Comparison of ENCODE assay signal across 7 cellular contexts in genomic region chr5:133975546-133975945, GRCh38. TPM values are rescaled to one million over a fixed set of nuclear protein-coding genes. Genes with fewer than 3 reads are reported as not detected.
A peak's percentile ranks its signal among the peaks of the same experiment; 100 is the strongest.
DNase-seq lines count a peak whose midpoint lies in the region; ATAC-seq and TF ChIP-seq lines count a peak whose summit lies in the region.
"Not testable (repeated sequence)": the region's sequence is repeated elsewhere in the genome, so short reads cannot be mapped to it uniquely, and the experiment has no call there.

No MANE protein-coding gene starts in this region.

- peak in 1 of 2 donors; percentile 50 for ATAC-seq in activated T-cell treated with anti-CD3 and anti-CD28 coated beads, Interleukin-2, amount 50 U/mL, for 72 hours (replicated peaks in 1 of 2)

- H3K36me3 ChIP-seq in mesenchymal stem cell (ENCODE audit: control insufficient read depth in 1 of 2, insufficient read depth in 2 of 2, low read depth in 1 of 2, low read length in 2 of 2) = peaks cover 27 to 80% of the 10 kb centered on the region in 2 experiments

- not testable (repeated sequence) for H3K4me3 Mint-ChIP-seq in activated T-cell treated with anti-CD3 and anti-CD28 coated beads, Interleukin-2, amount 50 U/mL, for 72 hours; activated naive CD4-positive, alpha-beta T cell treated with anti-CD3 and anti-CD28 coated beads, Interleukin-2, amount 50 U/mL, for 24 hours; stimulated activated naive CD8-positive, alpha-beta T cell treated with anti-CD3 and anti-CD28 coated beads, Interleukin-15, Interleukin-2, amounts not matched to agents 100 ng/mL and 50 ng/mL, for 24 hours

- H3K27me3 Mint-ChIP-seq in activated T-cell treated with anti-CD3 and anti-CD28 coated beads, Interleukin-2, amount 50 U/mL, for 72 hours (ENCODE audit: low read depth); activated naive CD4-positive, alpha-beta T cell treated with anti-CD3 and anti-CD28 coated beads, Interleukin-2, amount 50 U/mL, for 24 hours; stimulated activated naive CD8-positive, alpha-beta T cell treated with anti-CD3 and anti-CD28 coated beads, Interleukin-15, Interleukin-2, amounts not matched to agents 100 ng/mL and 50 ng/mL, for 24 hours: not testable (repeated sequence)

- H2BK120ac ChIP-seq in mesenchymal stem cell (ENCODE audit: low read depth, low read length) = not testable (repeated sequence)

- peaks cover 11 to 33% of the 10 kb centered on the region in 2 donors for H3K36me3 Mint-ChIP-seq in activated T-cell treated with anti-CD3 and anti-CD28 coated beads, Interleukin-2, amount 50 U/mL, for 72 hours (ENCODE audit: insufficient read depth in 2 of 2)
- not testable (repeated sequence) for H3K36me3 Mint-ChIP-seq in activated naive CD4-positive, alpha-beta T cell treated with anti-CD3 and anti-CD28 coated beads, Interleukin-2, amount 50 U/mL, for 24 hours
- peaks cover 78% of the 10 kb centered on the region for H3K36me3 Mint-ChIP-seq in stimulated activated naive CD8-positive, alpha-beta T cell treated with anti-CD3 and anti-CD28 coated beads, Interleukin-15, Interleukin-2, amounts not matched to agents 100 ng/mL and 50 ng/mL, for 24 hours (ENCODE audit: low read depth)

- WGBS in mesenchymal stem cell = 98% methylated on average over 16 of the region's 16 CpGs

- not testable (repeated sequence) for H3K9me3 ChIP-seq in mesenchymal stem cell (ENCODE audit: control insufficient read depth, low read length)

- not testable (repeated sequence) for H2BK15ac ChIP-seq in mesenchymal stem cell (ENCODE audit: low read depth, poor library complexity, severe bottlenecking)

- peaks cover 10% of the 10 kb centered on the region for H3K79me1 ChIP-seq in mesenchymal stem cell (replicated peaks; ENCODE audit: low read length, poor library complexity, severe bottlenecking)

- H2BK5ac ChIP-seq in mesenchymal stem cell (ENCODE audit: low read depth, low read length, poor library complexity, severe bottlenecking) = not testable (repeated sequence)

- H3K4me3 ChIP-seq in mesenchymal stem cell (ENCODE audit: insufficient read depth in 1 of 2, low read depth in 1 of 2, low read length in 2 of 2) = not testable (repeated sequence)

- not testable (repeated sequence) for H3K9ac ChIP-seq in mesenchymal stem cell (ENCODE audit: low read length)

- not testable (repeated sequence) for H3K23ac ChIP-seq in mesenchymal stem cell (ENCODE audit: low read length in 2 of 2)

- peaks cover 44% of the 10 kb centered on the region for H3K4me1 Mint-ChIP-seq in activated T-cell treated with anti-CD3 and anti-CD28 coated beads, Interleukin-2, amount 50 U/mL, for 72 hours (ENCODE audit: low read depth)
- peaks cover 11% of the 10 kb centered on the region for H3K4me1 Mint-ChIP-seq in activated naive CD4-positive, alpha-beta T cell treated with anti-CD3 and anti-CD28 coated beads, Interleukin-2, amount 50 U/mL, for 24 hours
- peaks cover 38% of the 10 kb centered on the region for H3K4me1 Mint-ChIP-seq in stimulated activated naive CD8-positive, alpha-beta T cell treated with anti-CD3 and anti-CD28 coated beads, Interleukin-15, Interleukin-2, amounts not matched to agents 100 ng/mL and 50 ng/mL, for 24 hours (ENCODE audit: low read depth)

- H4K91ac ChIP-seq in mesenchymal stem cell (ENCODE audit: low read length) = not testable (repeated sequence)

- CTCF ChIA-PET in RWPE1 (lab: Yijun Ruan, JAX) = interaction anchor here (1.1 kb wide), 1 partner anchor 107 kb away, joined by 3 read pairs; no protein-coding TSS in a partner anchor

- peak overlapping the region; percentile 59 for H4K8ac ChIP-seq in mesenchymal stem cell (ENCODE audit: low read length)

- peak overlapping the region; percentile 11; the same call in 1 of the 2 replicates for H3K27ac ChIP-seq in RWPE1
- H3K27ac ChIP-seq in mesenchymal stem cell (ENCODE audit: low read length, poor library complexity, severe bottlenecking) = not testable (repeated sequence)

- H3K9me3 Mint-ChIP-seq in activated T-cell treated with anti-CD3 and anti-CD28 coated beads, Interleukin-2, amount 50 U/mL, for 72 hours; activated naive CD4-positive, alpha-beta T cell treated with anti-CD3 and anti-CD28 coated beads, Interleukin-2, amount 50 U/mL, for 24 hours; stimulated activated naive CD8-positive, alpha-beta T cell treated with anti-CD3 and anti-CD28 coated beads, Interleukin-15, Interleukin-2, amounts not matched to agents 100 ng/mL and 50 ng/mL, for 24 hours: not testable (repeated sequence)

- DNase-seq in RWPE1 (ENCODE audit: low spot score); mesenchymal stem cell: not testable (repeated sequence)
- DNase-seq in activated CD4-positive, alpha-beta T cell treated with anti-CD3 and anti-CD28 coated beads for 48 hours = peak; percentile 42
- DNase-seq in activated T-cell treated with anti-CD3 and anti-CD28 coated beads, Interleukin-2, amount 50 U/mL, for 72 hours = peak; percentile 12 to 24
- DNase-seq in stimulated activated CD4-positive, alpha-beta T cell treated with anti-CD3 and anti-CD28 coated beads, Interleukin-1b, Interleukin-23, amount 100 ng/mL, for 48 hours = peak; percentile 23

- H3K4ac ChIP-seq in mesenchymal stem cell (ENCODE audit: low read depth in 1 of 2, low read length in 2 of 2) = not testable (repeated sequence)

- not testable (repeated sequence) for H3K18ac ChIP-seq in mesenchymal stem cell (ENCODE audit: low read depth in 1 of 2, low read length in 2 of 2)

- H3K27me3 ChIP-seq in mesenchymal stem cell (ENCODE audit: control insufficient read depth in 1 of 2, insufficient read depth in 1 of 2, low read length in 2 of 2) = not testable (repeated sequence)

- H3K27ac Mint-ChIP-seq in activated T-cell treated with anti-CD3 and anti-CD28 coated beads, Interleukin-2, amount 50 U/mL, for 72 hours = peak overlapping the region; percentile 92
- H3K27ac Mint-ChIP-seq in activated naive CD4-positive, alpha-beta T cell treated with anti-CD3 and anti-CD28 coated beads, Interleukin-2, amount 50 U/mL, for 24 hours = peak overlapping the region; percentile 66
- peak overlapping the region; percentile 37 for H3K27ac Mint-ChIP-seq in stimulated activated naive CD8-positive, alpha-beta T cell treated with anti-CD3 and anti-CD28 coated beads, Interleukin-15, Interleukin-2, amounts not matched to agents 100 ng/mL and 50 ng/mL, for 24 hours

- TF ChIP-seq CTCF in RWPE1 (conservative IDR thresholded peaks at IDR 0.05; ENCODE audit: low read depth) = not testable (repeated sequence)

- POLR2A ChIA-PET in RWPE1 (lab: Yijun Ruan, JAX; ENCODE audit: low non-redundant PET) = not testable (repeated sequence)

- H3K4me1 ChIP-seq in mesenchymal stem cell (ENCODE audit: control insufficient read depth, insufficient read depth, low read depth, low read length) = peaks cover 10% of the 10 kb centered on the region

- not testable (repeated sequence) for H2AFZ ChIP-seq in mesenchymal stem cell (ENCODE audit: low read depth, low read length)

- not testable (repeated sequence) for H2AK5ac ChIP-seq in mesenchymal stem cell (ENCODE audit: low read length, severe bottlenecking)

- H3K4me2 ChIP-seq in mesenchymal stem cell (ENCODE audit: low read length, poor library complexity, severe bottlenecking) = not testable (repeated sequence)

- not testable (repeated sequence) for H3K14ac ChIP-seq in mesenchymal stem cell (ENCODE audit: low read length in 2 of 2)

- not testable (repeated sequence) for H2BK12ac ChIP-seq in mesenchymal stem cell (ENCODE audit: low read length in 2 of 2)

RNA-seq across cellular contexts. Expression of gene C5orf15, which starts 7.1 kb away (rescaled TPM):
- 10 to 100 TPM; 21.8 to 22.8 TPM for total RNA-seq in activated T-cell treated with anti-CD3 and anti-CD28 coated beads, Interleukin-2, amount 50 U/mL, for 72 hours
- 132 TPM for polyA plus RNA-seq in mesenchymal stem cell (2013, experiment 1 of 2)
- 138 TPM for polyA plus RNA-seq in mesenchymal stem cell (2013, experiment 2 of 2)

RNA-seq across cellular contexts. Expression of gene VDAC1, which starts 29.2 kb away (rescaled TPM):
- 100 to 1,000 TPM; 252 to 258 TPM for total RNA-seq in activated T-cell treated with anti-CD3 and anti-CD28 coated beads, Interleukin-2, amount 50 U/mL, for 72 hours
- polyA plus RNA-seq in mesenchymal stem cell (2013, experiment 1 of 2) = 183 TPM
- 184 TPM for polyA plus RNA-seq in mesenchymal stem cell (2013, experiment 2 of 2)

Comparison
In these comparisons a context has a peak if more than half of its experiments do, and no peak if none do; other contexts are left out.
1. H3K27ac Mint-ChIP-seq: peak in every context shown above with its lines; median percentile 92 in activated T-cell treated with anti-CD3 and anti-CD28 coated beads, Interleukin-2, amount 50 U/mL, for 72 hours; 66 in activated naive CD4-positive, alpha-beta T cell treated with anti-CD3 and anti-CD28 coated beads, Interleukin-2, amount 50 U/mL, for 24 hours; 37 in stimulated activated naive CD8-positive, alpha-beta T cell treated with anti-CD3 and anti-CD28 coated beads, Interleukin-15, Interleukin-2, amounts not matched to agents 100 ng/mL and 50 ng/mL, for 24 hours.